ENCODE assay signal across 13 cellular contexts in the genomic region with DNA sequence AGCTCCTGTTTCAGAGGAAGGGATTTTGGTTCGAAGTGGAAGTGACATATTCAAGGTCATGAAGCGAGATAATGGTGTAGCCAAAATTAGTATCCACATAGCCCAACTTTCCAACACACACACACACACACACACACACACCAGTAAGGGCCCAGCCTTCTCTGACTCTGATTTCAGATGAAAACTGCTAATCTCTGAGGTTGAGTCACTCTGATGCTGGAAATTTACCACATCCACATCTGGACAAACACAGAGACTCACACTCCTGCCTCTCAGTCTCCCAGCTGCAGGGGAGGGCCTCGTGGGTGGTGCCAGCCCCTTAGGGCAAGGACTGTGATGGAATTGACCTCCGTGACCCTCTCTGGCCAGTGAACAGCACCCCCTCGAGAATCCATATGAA. TPM values are rescaled to one million over a fixed set of nuclear protein-coding genes. Genes with fewer than 3 reads are reported as not detected.
DNase-seq lines count a peak whose midpoint lies in the region; ATAC-seq and TF ChIP-seq lines count a peak whose summit lies in the region.
"Had no signal": no experiment of that assay in that cellular context is flagged by ENCODE, and none has a peak within 500 bp of the region (broad histone marks: within the 10 kb centered on the region; RNA-seq: fewer than 3 reads in every experiment).

No MANE protein-coding gene starts in this region.

- no peak overlapping the region for H3K27ac ChIP-seq in left lung
- no peak overlapping the region for H3K27ac ChIP-seq in vagina
- H3K27ac ChIP-seq: BLaER1 treated with 17β-estradiol and CSF1 and Interleukin-3, amounts not matched to agents 10 nM and 100 nM; gastroesophageal sphincter had no signal

- H3K4me3 ChIP-seq in left lung: no peak overlapping the region
- no peak overlapping the region for H3K4me3 ChIP-seq in vagina
- H3K4me3 ChIP-seq: BLaER1 treated with 17β-estradiol and CSF1 and Interleukin-3, amounts not matched to agents 10 nM and 100 nM; gastroesophageal sphincter had no signal

- H3K27me3 ChIP-seq in left lung: peaks cover 0 to 5% of the 10 kb centered on the region in 2 donors
- H3K27me3 ChIP-seq in vagina: no peaks in the 10 kb centered on the region
- H3K27me3 ChIP-seq: BLaER1 treated with 17β-estradiol and CSF1 and Interleukin-3, amounts not matched to agents 10 nM and 100 nM; gastroesophageal sphincter had no signal

- peak; percentile 69 for ATAC-seq in left lung
- ATAC-seq in HG03097 (IDR thresholded peaks at IDR 0.05; ENCODE audit: low FRiP score, unreplicated experiment): no peak
- no peak for ATAC-seq in activated naive CD8-positive, alpha-beta T cell treated with anti-CD3 and anti-CD28 coated beads, Interleukin-2, amount 50 U/mL, for 24 hours
- no peak for ATAC-seq in GM18520 (IDR thresholded peaks at IDR 0.05; ENCODE audit: unreplicated experiment)
- ATAC-seq: gastroesophageal sphincter, HCT116 had no signal

- no peak for TF ChIP-seq POLR2A in vagina (IDR thresholded peaks at IDR 0.05)

- H3K4me3 Mint-ChIP-seq in chondrocyte (ENCODE audit: unreplicated experiment): no peak overlapping the region
- no peak overlapping the region for H3K4me3 Mint-ChIP-seq in activated naive CD8-positive, alpha-beta T cell treated with anti-CD3 and anti-CD28 coated beads, Interleukin-2, amount 50 U/mL, for 24 hours
- H3K4me3 Mint-ChIP-seq: memory B cell had no signal

- H3K4me1 ChIP-seq in left lung (peaks cover 0 to 5% of the 10 kb centered on the region in 2 donors), vagina (no peaks in the 10 kb centered on the region)
- H3K4me1 ChIP-seq: gastroesophageal sphincter had no signal

- no peaks in the 10 kb centered on the region for H3K9me3 ChIP-seq in left lung
- no peaks in the 10 kb centered on the region for H3K9me3 ChIP-seq in vagina
- H3K9me3 ChIP-seq: BLaER1 treated with 17β-estradiol and CSF1 and Interleukin-3, amounts not matched to agents 10 nM and 100 nM; gastroesophageal sphincter had no signal

- DNase-seq in AG08395 (ENCODE audit: low spot score) (peak; percentile 88), LHCN-M2 (ENCODE audit: low read depth) (peak; percentile 88), chondrocyte (ENCODE audit: low spot score) (peak; percentile 26), left lung (no peak), vagina (ENCODE audit: extremely low spot score in 2 of 2) (no peak)
- no peak for DNase-seq in activated naive CD8-positive, alpha-beta T cell treated with anti-CD3 and anti-CD28 coated beads, Interleukin-2, amount 50 U/mL, for 24 hours
- DNase-seq: NCI-H146 had no signal

- H3K27me3 Mint-ChIP-seq in chondrocyte (ENCODE audit: low read depth): peaks cover 5% of the 10 kb centered on the region
- peaks cover 7% of the 10 kb centered on the region for H3K27me3 Mint-ChIP-seq in activated naive CD8-positive, alpha-beta T cell treated with anti-CD3 and anti-CD28 coated beads, Interleukin-2, amount 50 U/mL, for 24 hours

- H3K36me3 Mint-ChIP-seq in chondrocyte (ENCODE audit: low read depth): no peaks in the 10 kb centered on the region
- no peaks in the 10 kb centered on the region for H3K36me3 Mint-ChIP-seq in activated naive CD8-positive, alpha-beta T cell treated with anti-CD3 and anti-CD28 coated beads, Interleukin-2, amount 50 U/mL, for 24 hours (ENCODE audit: low read depth)
- H3K36me3 Mint-ChIP-seq: memory B cell had no signal

- peaks cover 6% of the 10 kb centered on the region for H3K4me1 Mint-ChIP-seq in chondrocyte (ENCODE audit: low read depth)
- no peaks in the 10 kb centered on the region for H3K4me1 Mint-ChIP-seq in activated naive CD8-positive, alpha-beta T cell treated with anti-CD3 and anti-CD28 coated beads, Interleukin-2, amount 50 U/mL, for 24 hours
- H3K4me1 Mint-ChIP-seq: memory B cell had no signal

- TF ChIP-seq CTCF in chondrocyte (IDR thresholded peaks at IDR 0.05) (no peak), left lung (IDR thresholded peaks at IDR 0.05) (no peak), vagina (IDR thresholded peaks at IDR 0.05) (no peak)

- no peaks in the 10 kb centered on the region for H3K9me3 Mint-ChIP-seq in chondrocyte (ENCODE audit: low read depth)
- no peaks in the 10 kb centered on the region for H3K9me3 Mint-ChIP-seq in activated naive CD8-positive, alpha-beta T cell treated with anti-CD3 and anti-CD28 coated beads, Interleukin-2, amount 50 U/mL, for 24 hours
- H3K9me3 Mint-ChIP-seq: memory B cell had no signal

- intact Hi-C loops in left lung (cut with DNase I) (no loop called here), vagina (cut with DNase I) (no loop called here)

- peak overlapping the region; percentile 76 for H3K27ac Mint-ChIP-seq in chondrocyte (ENCODE audit: unreplicated experiment)
- no peak overlapping the region for H3K27ac Mint-ChIP-seq in activated naive CD8-positive, alpha-beta T cell treated with anti-CD3 and anti-CD28 coated beads, Interleukin-2, amount 50 U/mL, for 24 hours
- H3K27ac Mint-ChIP-seq: memory B cell had no signal

- no peaks in the 10 kb centered on the region for H3K36me3 ChIP-seq in left lung
- no peaks in the 10 kb centered on the region for H3K36me3 ChIP-seq in vagina
- H3K36me3 ChIP-seq: BLaER1 treated with 17β-estradiol and CSF1 and Interleukin-3, amounts not matched to agents 10 nM and 100 nM; gastroesophageal sphincter had no signal

RNA-seq across cellular contexts. Expression of a gene that starts 29.0 kb away (rescaled TPM):
- total RNA-seq in LHCN-M2 (2014; rRNA removed) (27.7 and 34.8 TPM in 2 replicates), chondrocyte (35.5 to 48.4 TPM (median 46.1 TPM) in 3 replicates), left lung (10 to 100 TPM; 45.6 to 62.1 TPM), vagina (40.8 TPM)
- 17.7 TPM for polyA plus RNA-seq in LHCN-M2 (2012)

RNA-seq across cellular contexts. Expression of a gene that starts 42.6 kb away (rescaled TPM):
- total RNA-seq in LHCN-M2 (2014; rRNA removed) (0.32 TPM in 1 of 2 replicates, not detected in the other), chondrocyte (0.77 to 2.9 TPM (median 2.8 TPM) in 3 replicates), left lung (10 to 100 TPM; 17.8 to 24.1 TPM), vagina (10.6 TPM)
- not detected for polyA plus RNA-seq in LHCN-M2 (2012)

RNA-seq across cellular contexts. Expression of a gene that starts 50.8 kb away (rescaled TPM):
- total RNA-seq in LHCN-M2 (2014; rRNA removed) (22.1 and 29.9 TPM in 2 replicates), chondrocyte (2.6 to 6.2 TPM (median 4.6 TPM) in 3 replicates), left lung (1 to 10 TPM in 1 of 2 donors, under 1 TPM in 1; 0.99 to 4.0 TPM), vagina (not detected)
- 13.8 TPM for polyA plus RNA-seq in LHCN-M2 (2012)
- total RNA-seq: gastroesophageal sphincter had no signal

Comparison
In these comparisons a context has a peak if more than half of its experiments do, and no peak if none do; other contexts are left out.
1. DNase-seq: peak in AG08395 (single experiment), LHCN-M2 (single experiment) and chondrocyte (single experiment); none in left lung (0 of 2), activated naive CD8-positive, alpha-beta T cell treated with anti-CD3 and anti-CD28 coated beads, Interleukin-2, amount 50 U/mL, for 24 hours (single experiment) and vagina (0 of 2).